In genomic region chr5:1542755-1543154, GRCh38 we compare ENCODE assay signal across 10 cellular contexts. TPM values are rescaled to one million over a fixed set of nuclear protein-coding genes. Genes with fewer than 3 reads are reported as not detected.
DNase-seq lines count a peak whose midpoint lies in the region; FAIRE-seq and TF ChIP-seq lines count a peak whose summit lies in the region.
"Had no signal": no experiment of that assay in that cellular context is flagged by ENCODE, and none has a peak within 500 bp of the region (broad histone marks: within the 10 kb centered on the region; RNA-seq: fewer than 3 reads in every experiment).

No MANE protein-coding gene starts in this region.

- H3K4me3 ChIP-seq in astrocyte (ENCODE audit: insufficient read depth, low read depth, low read length) (no peak overlapping the region), right atrium auricular region (no peak overlapping the region), suprapubic skin (no peak overlapping the region)

- no peak for TF ChIP-seq CTCF in astrocyte (IDR thresholded peaks at IDR 0.05; ENCODE audit: insufficient read depth, low read depth, low read length)
- TF ChIP-seq CTCF in right atrium auricular region (IDR thresholded peaks at IDR 0.05), result no peak
- TF ChIP-seq CTCF in suprapubic skin (IDR thresholded peaks at IDR 0.05), result no peak
- no peak for TF ChIP-seq CTCF in GM10266 (IDR thresholded peaks at IDR 0.05; ENCODE audit: control insufficient read depth, insufficient read depth, low read depth, missing control alignments)
- TF ChIP-seq CTCF in GM20000 (IDR thresholded peaks at IDR 0.05; ENCODE audit: extremely low read depth, missing control alignments), result no peak

- H3K27ac Mint-ChIP-seq in astrocyte (ENCODE audit: unreplicated experiment), result no peak overlapping the region
- H3K27ac Mint-ChIP-seq: activated T-cell treated with anti-CD3 and anti-CD28 coated beads, Interleukin-2, amount 50 U/mL, for 24 hours had no signal

- H3K4me1 ChIP-seq in astrocyte (ENCODE audit: insufficient read depth, low read length) (no peaks in the 10 kb centered on the region), right atrium auricular region (peaks cover 0 to 20% of the 10 kb centered on the region in 2 donors), suprapubic skin (peaks cover 12% of the 10 kb centered on the region)

- peaks cover 5% of the 10 kb centered on the region for H3K36me3 Mint-ChIP-seq in astrocyte (ENCODE audit: low read depth, unreplicated experiment)

- peaks cover 10% of the 10 kb centered on the region for H4K20me1 ChIP-seq in astrocyte (ENCODE audit: insufficient read depth, low read length)

- H3K36me3 ChIP-seq in astrocyte (ENCODE audit: insufficient read depth, low read length), result no peaks in the 10 kb centered on the region
- H3K36me3 ChIP-seq in right atrium auricular region, result no peaks in the 10 kb centered on the region
- H3K36me3 ChIP-seq in suprapubic skin, result no peaks in the 10 kb centered on the region

- H3K27ac ChIP-seq in astrocyte (ENCODE audit: low read depth, low read length), result no peak overlapping the region
- peak overlapping the region in 1 of 2 donors; percentile 53 for H3K27ac ChIP-seq in right atrium auricular region
- peak overlapping the region; percentile 42 for H3K27ac ChIP-seq in suprapubic skin
- H3K27ac ChIP-seq: KMS-11 had no signal

- no peak overlapping the region for H2AFZ ChIP-seq in astrocyte (ENCODE audit: low read depth, low read length)

- peaks cover 50% of the 10 kb centered on the region for H3K27me3 Mint-ChIP-seq in astrocyte (ENCODE audit: low read depth, unreplicated experiment)
- H3K27me3 Mint-ChIP-seq: activated T-cell treated with anti-CD3 and anti-CD28 coated beads, Interleukin-2, amount 50 U/mL, for 24 hours had no signal

- H3K4me3 Mint-ChIP-seq in astrocyte (ENCODE audit: unreplicated experiment), result no peak overlapping the region
- H3K4me3 Mint-ChIP-seq: activated T-cell treated with anti-CD3 and anti-CD28 coated beads, Interleukin-2, amount 50 U/mL, for 24 hours had no signal

- TF ChIP-seq POLR2A in suprapubic skin (IDR thresholded peaks at IDR 0.05), result no peak

- no peak overlapping the region for H3K9ac ChIP-seq in astrocyte (ENCODE audit: low read length)
- H3K9ac ChIP-seq: KMS-11 had no signal

- H3K4me1 Mint-ChIP-seq in astrocyte (ENCODE audit: low read depth, unreplicated experiment), result no peaks in the 10 kb centered on the region

- 37% methylated on average over 3 of the region's 3 CpGs for WGBS in suprapubic skin

- no peak for FAIRE-seq in astrocyte (lab: Jason Lieb, UNC)

- H3K9me3 ChIP-seq in astrocyte (ENCODE audit: insufficient read depth, low read depth, low read length) (peaks cover 3% of the 10 kb centered on the region), right atrium auricular region (no peaks in the 10 kb centered on the region), suprapubic skin (no peaks in the 10 kb centered on the region)

- H3K27me3 ChIP-seq in astrocyte (ENCODE audit: insufficient read depth, low read length), result peaks cover 11% of the 10 kb centered on the region
- no peaks in the 10 kb centered on the region for H3K27me3 ChIP-seq in right atrium auricular region
- H3K27me3 ChIP-seq in suprapubic skin, result no peaks in the 10 kb centered on the region

- TF ChIP-seq EP300 in suprapubic skin (IDR thresholded peaks at IDR 0.05), result no peak

- DNase-seq in HT1080 (ENCODE audit: low read depth), result peak; percentile 82
- DNase-seq in astrocyte (ENCODE audit: low read depth), result peak; percentile 64
- DNase-seq in right atrium auricular region (ENCODE audit: low spot score), result peak; percentile 81
- DNase-seq in suprapubic skin (ENCODE audit: low spot score in 2 of 2), result peak; percentile 63
- no peak for DNase-seq in NCI-H524 (lab: John Stamatoyannopoulos, UW)
- DNase-seq in GM10266 (ENCODE audit: extremely low spot score), result no peak
- DNase-seq in HuH-7 (ENCODE audit: low spot score), result no peak
- no peak for DNase-seq in GM20000 (ENCODE audit: low spot score)
- DNase-seq: activated T-cell treated with anti-CD3 and anti-CD28 coated beads, Interleukin-2, amount 50 U/mL, for 24 hours had no signal

- peaks cover 5% of the 10 kb centered on the region for H3K9me3 Mint-ChIP-seq in astrocyte (ENCODE audit: unreplicated experiment)
- H3K9me3 Mint-ChIP-seq: activated T-cell treated with anti-CD3 and anti-CD28 coated beads, Interleukin-2, amount 50 U/mL, for 24 hours had no signal

- no peak overlapping the region for H3K4me2 ChIP-seq in astrocyte (ENCODE audit: low read length)
- H3K4me2 ChIP-seq: KMS-11 had no signal

- no peaks in the 10 kb centered on the region for H3K79me2 ChIP-seq in astrocyte (ENCODE audit: insufficient read depth, low read length)

RNA-seq across cellular contexts. Expression of gene LPCAT1, which starts 19.0 kb away (rescaled TPM):
- total RNA-seq in HT1080 (2014; rRNA removed; shearing (Covaris generic)), result 53.3 and 58.5 TPM in 2 replicates
- polyA plus RNA-seq in HT1080 (2015; cell fraction: cytosol; rRNA removed), result 57.9 and 62.1 TPM in 2 replicates
- polyA plus RNA-seq in HT1080 (2015; cell fraction: nucleus; rRNA removed), result 62.2 and 77.1 TPM in 2 replicates
- total RNA-seq in astrocyte (35.7 and 41.9 TPM in 2 replicates), right atrium auricular region (10 to 100 TPM; 13.2 to 18.1 TPM), suprapubic skin (10 to 100 TPM; 11.3 to 21.0 (median 13.8) TPM)

Comparison
In these comparisons a context has a peak if more than half of its experiments do, and no peak if none do; other contexts are left out.
1. DNase-seq: peak in HT1080 (single experiment), astrocyte (single experiment), right atrium auricular region (single experiment) and suprapubic skin (2 of 2); none in NCI-H524 (0 of 2), GM10266 (single experiment), HuH-7 (single experiment) and GM20000 (single experiment).